Comparison of ENCODE assay signal across 23 cellular contexts in genomic region chr9:124482431-124483031, GRCh38. TPM values are rescaled to one million over a fixed set of nuclear protein-coding genes. Genes with fewer than 3 reads are reported as not detected.
A peak's percentile ranks its signal among the peaks of the same experiment; 100 is the strongest.
DNase-seq lines count a peak whose midpoint lies in the region; ATAC-seq and TF ChIP-seq lines count a peak whose summit lies in the region.
"Had no signal": no experiment of that assay in that cellular context is flagged by ENCODE, and none has a peak within 500 bp of the region (broad histone marks: within the 10 kb centered on the region; RNA-seq: fewer than 3 reads in every experiment).

No MANE protein-coding gene starts in this region.

- peaks cover 7% of the 10 kb centered on the region for H3K4me1 ChIP-seq in Karpas-422 (ENCODE audit: low read length)
- H3K4me1 ChIP-seq in foreskin keratinocyte = no peaks in the 10 kb centered on the region
- H3K4me1 ChIP-seq in neural progenitor cell = peaks cover 58% of the 10 kb centered on the region

- H3K9ac ChIP-seq in Karpas-422 (ENCODE audit: low read length) (no peak overlapping the region), neural progenitor cell (no peak overlapping the region)

- H3K27ac ChIP-seq in Karpas-422 (ENCODE audit: low read length) (no peak overlapping the region), foreskin keratinocyte (no peak overlapping the region), neural progenitor cell (no peak overlapping the region)
- H3K27ac ChIP-seq: 22Rv1, tibial nerve had no signal

- DNase-seq in DMS53 (lab: John Stamatoyannopoulos, UW) (peak; percentile 37), DMS53 treated with DMSO at 0.1 percent for 48 hours (lab: John Stamatoyannopoulos, UW; ENCODE audit: unreplicated experiment) (no peak), Karpas-422 (peak; percentile 57), foreskin keratinocyte (no peak), neural progenitor cell (ENCODE audit: low spot score) (peak; percentile 58), NCI-H1105 treated with DMSO at 0.1 percent for 48 hours (lab: John Stamatoyannopoulos, UW) (no peak)
- DNase-seq in activated CD4-positive, alpha-beta T cell treated with anti-CD3 and anti-CD28 coated beads for 4 hours = no peak
- no peak for DNase-seq in stimulated activated CD4-positive, alpha-beta T cell treated with anti-CD3 and anti-CD28 coated beads, Interleukin-15, amount 100 ng/mL, for 24 hours
- DNase-seq: activated naive CD4-positive, alpha-beta T cell treated with anti-CD3 and anti-CD28 coated beads, Interleukin-2, amount 10 ng/mL, durations not matched to agents 7 days and 5 days; IMR-90; NCI-H2081; NCI-H526 treated with DMSO at 0.1 percent for 48 hours; stimulated activated CD4-positive, alpha-beta T cell treated with anti-CD3 and anti-CD28 coated beads, Interleukin-12 subunit alpha, Interleukin-12 subunit beta, amount 100 ng/mL, for 4 hours; stimulated activated naive B cell treated with anti-CD40 and anti-IgM and Interleukin-4, amounts not matched to agents 10 μg/mL and 1 μg/mL and 100 μg/mL, for 72 hours; SW 1271 had no signal

- no peak overlapping the region for H3K4me3 ChIP-seq in Karpas-422 (ENCODE audit: low read length)
- H3K4me3 ChIP-seq in neural progenitor cell = no peak overlapping the region
- H3K4me3 ChIP-seq: tibial nerve had no signal

- H3K27me3 Mint-ChIP-seq in neural progenitor cell (ENCODE audit: insufficient read depth, low read depth) = peaks cover 13% of the 10 kb centered on the region

- no peaks in the 10 kb centered on the region for H4K20me1 ChIP-seq in Karpas-422 (ENCODE audit: insufficient read depth, low read depth, low read length)
- no peaks in the 10 kb centered on the region for H4K20me1 ChIP-seq in neural progenitor cell (ENCODE audit: low read depth)

- H3K9me3 ChIP-seq in Karpas-422 (ENCODE audit: low read length) (no peaks in the 10 kb centered on the region), neural progenitor cell (ENCODE audit: low read depth) (no peaks in the 10 kb centered on the region)

- H3K27ac Mint-ChIP-seq in neural progenitor cell = no peak overlapping the region
- H3K27ac Mint-ChIP-seq: activated naive CD4-positive, alpha-beta T cell treated with anti-CD3 and anti-CD28 coated beads, Interleukin-2, amount 10 ng/mL, durations not matched to agents 7 days and 5 days; CD14-positive monocyte; natural killer cell treated with Interleukin-12 subunit alpha and Interleukin-12 subunit beta and Interleukin-15 and Interleukin-18, amount 100 ng/mL, for 72 hours; stimulated activated naive B cell treated with anti-CD40 and anti-IgM and Interleukin-4, amounts not matched to agents 10 μg/mL and 1 μg/mL and 100 μg/mL, for 72 hours had no signal

- no peaks in the 10 kb centered on the region for H3K9me2 ChIP-seq in Karpas-422 (replicated peaks; ENCODE audit: insufficient read depth, low read length)

- no peaks in the 10 kb centered on the region for H3K36me3 Mint-ChIP-seq in neural progenitor cell
- H3K36me3 Mint-ChIP-seq: activated naive CD4-positive, alpha-beta T cell treated with anti-CD3 and anti-CD28 coated beads, Interleukin-2, amount 10 ng/mL, durations not matched to agents 7 days and 5 days; CD14-positive monocyte; natural killer cell treated with Interleukin-12 subunit alpha and Interleukin-12 subunit beta and Interleukin-15 and Interleukin-18, amount 100 ng/mL, for 72 hours; stimulated activated naive B cell treated with anti-CD40 and anti-IgM and Interleukin-4, amounts not matched to agents 10 μg/mL and 1 μg/mL and 100 μg/mL, for 72 hours had no signal

- H3K36me3 ChIP-seq in Karpas-422 (ENCODE audit: insufficient read depth, low read length) = no peaks in the 10 kb centered on the region
- H3K36me3 ChIP-seq in neural progenitor cell = no peaks in the 10 kb centered on the region
- H3K36me3 ChIP-seq: tibial nerve had no signal

- no peak overlapping the region for H2AFZ ChIP-seq in Karpas-422 (ENCODE audit: low read length)
- no peak overlapping the region for H2AFZ ChIP-seq in neural progenitor cell (replicated peaks)

- peak overlapping the region; percentile 41 for H3K4me3 Mint-ChIP-seq in neural progenitor cell
- H3K4me3 Mint-ChIP-seq: activated naive CD4-positive, alpha-beta T cell treated with anti-CD3 and anti-CD28 coated beads, Interleukin-2, amount 10 ng/mL, durations not matched to agents 7 days and 5 days; CD14-positive monocyte; natural killer cell treated with Interleukin-12 subunit alpha and Interleukin-12 subunit beta and Interleukin-15 and Interleukin-18, amount 100 ng/mL, for 72 hours; stimulated activated naive B cell treated with anti-CD40 and anti-IgM and Interleukin-4, amounts not matched to agents 10 μg/mL and 1 μg/mL and 100 μg/mL, for 72 hours had no signal

- H3K79me2 ChIP-seq in Karpas-422 (ENCODE audit: low read length) (no peaks in the 10 kb centered on the region), neural progenitor cell (ENCODE audit: low read depth) (no peaks in the 10 kb centered on the region)

- peaks cover 55% of the 10 kb centered on the region for H3F3A ChIP-seq in neural progenitor cell (ENCODE audit: low read depth)

- TF ChIP-seq CTCF in foreskin keratinocyte (conservative IDR thresholded peaks at IDR 0.05) (no peak), neural progenitor cell (IDR thresholded peaks at IDR 0.05) (no peak)

- H3K27me3 ChIP-seq in Karpas-422 (ENCODE audit: low read length) = no peaks in the 10 kb centered on the region
- peaks cover 75% of the 10 kb centered on the region for H3K27me3 ChIP-seq in foreskin keratinocyte
- H3K27me3 ChIP-seq in neural progenitor cell = peaks cover 22% of the 10 kb centered on the region

- no peak overlapping the region for H3K4me2 ChIP-seq in Karpas-422 (ENCODE audit: low read depth, low read length, poor library complexity, severe bottlenecking)
- H3K4me2 ChIP-seq in neural progenitor cell = peak overlapping the region; percentile 67

- peaks cover 2% of the 10 kb centered on the region for H3K9me3 Mint-ChIP-seq in neural progenitor cell
- H3K9me3 Mint-ChIP-seq: activated naive CD4-positive, alpha-beta T cell treated with anti-CD3 and anti-CD28 coated beads, Interleukin-2, amount 10 ng/mL, durations not matched to agents 7 days and 5 days had no signal

- H3K4me1 Mint-ChIP-seq in neural progenitor cell = peaks cover 46% of the 10 kb centered on the region
- H3K4me1 Mint-ChIP-seq: activated naive CD4-positive, alpha-beta T cell treated with anti-CD3 and anti-CD28 coated beads, Interleukin-2, amount 10 ng/mL, durations not matched to agents 7 days and 5 days had no signal

- peak; percentile 42 for ATAC-seq in foreskin keratinocyte
- ATAC-seq: natural killer cell treated with Interleukin-12 subunit alpha and Interleukin-12 subunit beta and Interleukin-15 and Interleukin-18, amount 100 ng/mL, for 72 hours; Panc1; stimulated activated naive B cell treated with anti-CD40 and anti-IgM and Interleukin-4, amounts not matched to agents 10 μg/mL and 1 μg/mL and 100 μg/mL, for 72 hours had no signal

RNA-seq across cellular contexts. Expression of gene NR5A1, which starts 24.7 kb away (rescaled TPM):
- total RNA-seq in Karpas-422 (2014; rRNA removed; shearing (Covaris generic); ENCODE audit: low replicate concordance) = not detected in 2 replicates
- total RNA-seq in foreskin keratinocyte (not detected in 2 replicates), neural progenitor cell (ENCODE audit: low replicate concordance) (1.0 and 3.3 TPM in 2 replicates)
- not detected in 2 replicates for polyA plus RNA-seq in foreskin keratinocyte
- total RNA-seq: astrocyte; chondrocyte; IMR-90; natural killer cell treated with Interleukin-12 subunit alpha and Interleukin-12 subunit beta and Interleukin-15 and Interleukin-18, amount 100 ng/mL, for 72 hours; pulmonary artery endothelial cell; tibial nerve had no signal
- polyA plus RNA-seq: CD14-positive monocyte, IMR-90 had no signal

RNA-seq across cellular contexts. Expression of gene ADGRD2, which starts 32.3 kb away (rescaled TPM):
- not detected in 2 replicates for total RNA-seq in Karpas-422 (2014; rRNA removed; shearing (Covaris generic); ENCODE audit: low replicate concordance)
- total RNA-seq in foreskin keratinocyte (0.07 TPM in 1 of 2 replicates, not detected in the other), neural progenitor cell (ENCODE audit: low replicate concordance) (0.13 and 0.43 TPM in 2 replicates)
- polyA plus RNA-seq in foreskin keratinocyte = 0.04 and 0.11 TPM in 2 replicates
- total RNA-seq: astrocyte; chondrocyte; IMR-90; natural killer cell treated with Interleukin-12 subunit alpha and Interleukin-12 subunit beta and Interleukin-15 and Interleukin-18, amount 100 ng/mL, for 72 hours; pulmonary artery endothelial cell; tibial nerve had no signal
- polyA plus RNA-seq: CD14-positive monocyte, IMR-90 had no signal

Comparison
In these comparisons a context has a peak if more than half of its experiments do, and no peak if none do; other contexts are left out.
1. DNase-seq: peak in DMS53 (single experiment), Karpas-422 (single experiment) and neural progenitor cell (single experiment); none in DMS53 treated with DMSO at 0.1 percent for 48 hours (single experiment), foreskin keratinocyte (0 of 2), activated CD4-positive, alpha-beta T cell treated with anti-CD3 and anti-CD28 coated beads for 4 hours (0 of 2), NCI-H1105 treated with DMSO at 0.1 percent for 48 hours (single experiment) and stimulated activated CD4-positive, alpha-beta T cell treated with anti-CD3 and anti-CD28 coated beads, Interleukin-15, amount 100 ng/mL, for 24 hours (single experiment).